25 cellular contexts compared by ENCODE assay signal in genomic region chr7:146875222-146875785, GRCh38.
"Had no signal": no experiment of that assay in that cellular context is flagged by ENCODE, and none has a peak within 500 bp of the region (broad histone marks: within the 10 kb centered on the region; RNA-seq: fewer than 3 reads in every experiment).

No MANE protein-coding gene starts in this region.

- H3K9me3 Mint-ChIP-seq: mesothelial cell of epicardium had no signal

- H3K27me3 ChIP-seq: breast epithelium, tibial nerve had no signal

- H3K4me3 Mint-ChIP-seq: activated B cell treated with CpG ODN at 0.5 μM for 24 hours; activated CD8-positive, alpha-beta memory T cell treated with anti-CD3 and anti-CD28 coated beads, Interleukin-2, amount 10 ng/mL, durations not matched to agents 7 days and 5 days; activated CD8-positive, alpha-beta T cell treated with anti-CD3 and anti-CD28 coated beads, Interleukin-2, amount 10 ng/mL, durations not matched to agents 7 days and 5 days; activated T-cell treated with anti-CD3 and anti-CD28 coated beads, Interleukin-2, amount 50 U/mL, for 72 hours; immature natural killer cell; mesothelial cell of epicardium; naive B cell had no signal

- H3K9me3 ChIP-seq: breast epithelium, tibial nerve had no signal

- H3K36me3 Mint-ChIP-seq: activated CD8-positive, alpha-beta memory T cell treated with anti-CD3 and anti-CD28 coated beads, Interleukin-2, amount 10 ng/mL, durations not matched to agents 7 days and 5 days; activated naive CD4-positive, alpha-beta T cell treated with anti-CD3 and anti-CD28 coated beads, Interleukin-2, amount 50 U/mL, for 72 hours; immature natural killer cell; mesothelial cell of epicardium; naive B cell had no signal

- H3K4me1 ChIP-seq: breast epithelium, tibial nerve had no signal

- ATAC-seq: activated CD8-positive, alpha-beta memory T cell treated with anti-CD3 and anti-CD28 coated beads, Interleukin-2, amount 10 ng/mL, durations not matched to agents 7 days and 5 days; activated CD8-positive, alpha-beta T cell treated with anti-CD3 and anti-CD28 coated beads, Interleukin-2, amount 10 ng/mL, durations not matched to agents 7 days and 5 days; activated naive CD4-positive, alpha-beta T cell treated with anti-CD3 and anti-CD28 coated beads, Interleukin-2, amount 50 U/mL, for 72 hours; activated T-cell treated with anti-CD3 and anti-CD28 coated beads, Interleukin-2, amount 50 U/mL, for 72 hours; left colon; right cardiac atrium had no signal

- H3K27me3 Mint-ChIP-seq: activated B cell treated with CpG ODN at 0.5 μM for 24 hours; activated CD8-positive, alpha-beta memory T cell treated with anti-CD3 and anti-CD28 coated beads, Interleukin-2, amount 10 ng/mL, durations not matched to agents 7 days and 5 days; naive B cell had no signal

- H3K27ac ChIP-seq: breast epithelium, tibial nerve had no signal

- FAIRE-seq: frontal cortex, kidney had no signal

- DNase-seq: activated B cell treated with CpG ODN at 0.5 μM for 24 hours; activated CD4-positive, alpha-beta T cell treated with anti-CD3 and anti-CD28 coated beads, Interleukin-2, amount 50 U/mL, for 1 hour; activated CD8-positive, alpha-beta memory T cell treated with anti-CD3 and anti-CD28 coated beads, Interleukin-2, amount 10 ng/mL, durations not matched to agents 7 days and 5 days; activated CD8-positive, alpha-beta T cell treated with anti-CD3 and anti-CD28 coated beads, Interleukin-2, amount 10 ng/mL, durations not matched to agents 7 days and 5 days; activated naive CD4-positive, alpha-beta T cell; activated T-cell treated with anti-CD3 and anti-CD28 coated beads, Interleukin-2, amount 50 U/mL, for 72 hours; central memory CD4-positive, alpha-beta T cell; dermis blood vessel endothelial cell; effector CD4-positive, alpha-beta T cell; immature natural killer cell; kidney; left colon; mammary epithelial cell; naive B cell; occipital lobe; posterior cingulate gyrus; right cardiac atrium; stimulated activated CD4-positive, alpha-beta T cell treated with anti-CD3 and anti-CD28 coated beads, Interleukin-15, amount 100 ng/mL, for 24 hours; stimulated activated naive CD4-positive, alpha-beta T cell treated with Interleukin-2 at 50 U/mL for 16 hours; T-helper 2 cell had no signal

- H3K27ac Mint-ChIP-seq: activated B cell treated with CpG ODN at 0.5 μM for 24 hours; activated CD8-positive, alpha-beta memory T cell treated with anti-CD3 and anti-CD28 coated beads, Interleukin-2, amount 10 ng/mL, durations not matched to agents 7 days and 5 days; activated CD8-positive, alpha-beta T cell treated with anti-CD3 and anti-CD28 coated beads, Interleukin-2, amount 10 ng/mL, durations not matched to agents 7 days and 5 days; activated naive CD4-positive, alpha-beta T cell treated with anti-CD3 and anti-CD28 coated beads, Interleukin-2, amount 50 U/mL, for 72 hours; activated T-cell treated with anti-CD3 and anti-CD28 coated beads, Interleukin-2, amount 50 U/mL, for 72 hours; immature natural killer cell; mesothelial cell of epicardium had no signal

- H3K4me3 ChIP-seq: breast epithelium, tibial nerve had no signal

- H3K4me1 Mint-ChIP-seq: activated B cell treated with CpG ODN at 0.5 μM for 24 hours; activated CD8-positive, alpha-beta memory T cell treated with anti-CD3 and anti-CD28 coated beads, Interleukin-2, amount 10 ng/mL, durations not matched to agents 7 days and 5 days; immature natural killer cell; mesothelial cell of epicardium; naive B cell had no signal

- H3K36me3 ChIP-seq: breast epithelium, tibial nerve had no signal
